Comparison of ENCODE assay signal across 29 cellular contexts in genomic region chr7:55618913-55619312, GRCh38.
"Had no signal": no experiment of that assay in that cellular context is flagged by ENCODE, and none has a peak within 500 bp of the region (broad histone marks: within the 10 kb centered on the region; RNA-seq: fewer than 3 reads in every experiment).

No MANE protein-coding gene starts in this region.

- H3K36me3 ChIP-seq: stomach, suprapubic skin, thoracic aorta, thyroid gland, tibial artery, tibial nerve, transverse colon, upper lobe of left lung, upper lobe of right lung, uterus, vagina had no signal

- FAIRE-seq: urothelium cell line had no signal

- H3K27ac Mint-ChIP-seq: stimulated activated effector memory CD8-positive, alpha-beta T cell treated with anti-CD3 and anti-CD28 coated beads, Interleukin-12 subunit alpha, Interleukin-12 subunit beta, amount 100 ng/mL, for 72 hours; stimulated activated memory B cell treated with anti-CD40 and anti-IgM and Interleukin-4, amounts not matched to agents 10 μg/mL and 1 μg/mL and 100 μg/mL, for 72 hours; stimulated activated naive B cell treated with anti-CD40 and anti-IgM and Interleukin-4, amounts not matched to agents 10 μg/mL and 1 μg/mL and 100 μg/mL, for 72 hours; stimulated activated naive CD8-positive, alpha-beta T cell treated with anti-CD3 and anti-CD28 coated beads, Interleukin-15, amount 100 ng/mL, for 72 hours; stimulated activated naive CD8-positive, alpha-beta T cell treated with anti-CD3 and anti-CD28 coated beads, Interleukin-15, Interleukin-2, amounts not matched to agents 100 ng/mL and 50 ng/mL, for 24 hours; type B pancreatic cell had no signal

- DNase-seq: stimulated activated CD4-positive, alpha-beta T cell treated with anti-CD3 and anti-CD28 coated beads, Interleukin-2, amount 100 ng/mL, for 48 hours; stimulated activated CD4-positive, alpha-beta T cell treated with anti-CD3 and anti-CD28 coated beads, Interleukin-4, amount 100 ng/mL, for 1 hour; stimulated activated CD4-positive, alpha-beta T cell treated with anti-CD3 and anti-CD28 coated beads, Interleukin-4, amount 100 ng/mL, for 24 hours; stimulated activated CD4-positive, alpha-beta T cell treated with anti-CD3 and anti-CD28 coated beads, Interleukin-4, amount 100 ng/mL, for 4 hours; stimulated activated CD8-positive, alpha-beta memory T cell treated with anti-CD3 and anti-CD28 coated beads, Interleukin-4, amount 100 ng/mL, for 48 hours; stimulated activated naive B cell treated with anti-CD40 and anti-IgM and Interleukin-4, amounts not matched to agents 10 μg/mL and 1 μg/mL and 100 μg/mL, for 72 hours; stimulated activated naive CD4-positive, alpha-beta T cell; stimulated activated naive CD4-positive, alpha-beta T cell treated with Interleukin-2 at 50 U/mL for 16 hours; stimulated activated naive CD8-positive, alpha-beta T cell treated with anti-CD3 and anti-CD28 coated beads, Interleukin-15, amount 100 ng/mL, for 72 hours; stimulated activated naive CD8-positive, alpha-beta T cell treated with anti-CD3 and anti-CD28 coated beads, Interleukin-15, Interleukin-2, amounts not matched to agents 100 U/mL and 50 U/mL, for 24 hours; stomach; substantia nigra; testis; thyroid gland; tibial artery; transverse colon; trophoblast cell; upper lobe of left lung; upper lobe of right lung; uterus had no signal

- H3K4me1 ChIP-seq: stomach, suprapubic skin, testis, thyroid gland, tibial artery, tibial nerve, transverse colon, upper lobe of left lung, upper lobe of right lung, uterus, vagina had no signal

- H3K27ac ChIP-seq: stomach, suprapubic skin, testis, thoracic aorta, thyroid gland, tibial artery, tibial nerve, transverse colon, upper lobe of left lung, upper lobe of right lung, uterus, vagina had no signal

- ATAC-seq: stimulated activated effector memory CD8-positive, alpha-beta T cell treated with anti-CD3 and anti-CD28 coated beads, Interleukin-12 subunit alpha, Interleukin-12 subunit beta, amount 100 ng/mL, for 72 hours; stimulated activated memory B cell treated with anti-CD40 and anti-IgM and Interleukin-4, amounts not matched to agents 10 μg/mL and 1 μg/mL and 100 μg/mL, for 72 hours; stimulated activated naive B cell treated with anti-CD40 and anti-IgM and Interleukin-4, amounts not matched to agents 10 μg/mL and 1 μg/mL and 100 μg/mL, for 72 hours; stimulated activated naive CD8-positive, alpha-beta T cell treated with anti-CD3 and anti-CD28 coated beads, Interleukin-15, amount 100 ng/mL, for 72 hours; stimulated activated naive CD8-positive, alpha-beta T cell treated with anti-CD3 and anti-CD28 coated beads, Interleukin-15, Interleukin-2, amounts not matched to agents 100 U/mL and 50 U/mL, for 24 hours; upper lobe of right lung had no signal

- H3K27me3 ChIP-seq: testis, thyroid gland, tibial nerve, upper lobe of left lung, upper lobe of right lung, uterus, vagina had no signal

- H3K4me3 Mint-ChIP-seq: stimulated activated effector memory CD8-positive, alpha-beta T cell treated with anti-CD3 and anti-CD28 coated beads, Interleukin-12 subunit alpha, Interleukin-12 subunit beta, amount 100 ng/mL, for 72 hours; stimulated activated memory B cell treated with anti-CD40 and anti-IgM and Interleukin-4, amounts not matched to agents 10 μg/mL and 1 μg/mL and 100 μg/mL, for 72 hours; stimulated activated naive B cell treated with anti-CD40 and anti-IgM and Interleukin-4, amounts not matched to agents 10 μg/mL and 1 μg/mL and 100 μg/mL, for 72 hours; stimulated activated naive CD8-positive, alpha-beta T cell treated with anti-CD3 and anti-CD28 coated beads, Interleukin-15, amount 100 ng/mL, for 72 hours; stimulated activated naive CD8-positive, alpha-beta T cell treated with anti-CD3 and anti-CD28 coated beads, Interleukin-15, Interleukin-2, amounts not matched to agents 100 ng/mL and 50 ng/mL, for 24 hours; type B pancreatic cell had no signal

- H3K36me3 Mint-ChIP-seq: stimulated activated effector memory CD8-positive, alpha-beta T cell treated with anti-CD3 and anti-CD28 coated beads, Interleukin-12 subunit alpha, Interleukin-12 subunit beta, amount 100 ng/mL, for 72 hours; type B pancreatic cell had no signal

- H3K4me1 Mint-ChIP-seq: stimulated activated effector memory CD8-positive, alpha-beta T cell treated with anti-CD3 and anti-CD28 coated beads, Interleukin-12 subunit alpha, Interleukin-12 subunit beta, amount 100 ng/mL, for 72 hours; stimulated activated memory B cell treated with anti-CD40 and anti-IgM and Interleukin-4, amounts not matched to agents 10 μg/mL and 1 μg/mL and 100 μg/mL, for 72 hours; stimulated activated naive CD8-positive, alpha-beta T cell treated with anti-CD3 and anti-CD28 coated beads, Interleukin-15, amount 100 ng/mL, for 72 hours had no signal

- H3K9me3 ChIP-seq: suprapubic skin, testis, thoracic aorta, thyroid gland, tibial artery, upper lobe of right lung, uterus, vagina had no signal

- H3K4me3 ChIP-seq: stomach, suprapubic skin, testis, thoracic aorta, thyroid gland, tibial artery, tibial nerve, transverse colon, upper lobe of left lung, upper lobe of right lung, uterus, vagina had no signal

- H3K27me3 Mint-ChIP-seq: type B pancreatic cell had no signal
